ENCODE assay signal across 8 cellular contexts in the genomic region with DNA sequence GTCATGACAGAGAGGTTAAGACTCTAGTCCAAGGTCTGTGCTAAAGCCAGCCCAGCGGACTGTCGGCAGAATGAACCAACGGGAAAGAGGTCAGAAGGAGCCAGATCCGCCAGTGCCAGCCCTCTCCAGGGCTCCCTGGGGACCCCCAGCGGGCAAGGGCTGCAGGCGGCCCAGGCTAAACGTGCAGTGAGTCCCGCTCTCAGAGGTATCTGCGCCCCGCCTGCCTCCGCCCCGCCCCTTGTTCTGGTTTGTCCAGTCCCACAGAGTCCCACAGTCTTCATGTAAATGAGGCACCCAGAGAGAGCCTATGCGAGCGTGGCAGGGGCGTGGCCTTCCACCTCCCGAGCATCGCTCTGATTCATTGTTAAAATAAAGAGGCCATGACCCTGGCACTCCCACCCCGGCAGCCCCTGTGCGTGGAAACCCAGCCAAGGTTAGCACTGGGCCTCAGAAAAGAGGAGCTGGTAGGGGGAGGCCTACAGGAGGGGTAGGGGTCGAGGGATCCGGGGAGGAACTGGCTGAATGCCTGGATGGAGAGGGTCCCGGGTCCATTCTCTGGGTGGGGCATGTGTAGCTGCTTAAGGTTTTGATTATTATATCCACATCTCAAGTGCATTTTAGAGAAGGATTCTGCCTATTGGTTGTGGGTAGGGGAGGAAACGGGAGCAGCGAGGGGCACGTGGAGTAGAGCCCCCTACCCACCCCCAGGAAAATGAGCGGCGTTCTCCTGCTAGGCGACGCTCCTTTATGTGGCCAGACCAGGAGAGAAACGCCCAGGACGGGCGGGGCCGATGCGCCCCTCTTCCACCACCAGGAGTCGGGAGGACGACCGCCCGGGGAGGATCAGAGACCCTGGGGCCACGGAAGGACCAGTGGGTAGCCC. TPM values are rescaled to one million over a fixed set of nuclear protein-coding genes. Genes with fewer than 3 reads are reported as not detected.
DNase-seq lines count a peak whose midpoint lies in the region; ATAC-seq and TF ChIP-seq lines count a peak whose summit lies in the region.

A gene with protein sequence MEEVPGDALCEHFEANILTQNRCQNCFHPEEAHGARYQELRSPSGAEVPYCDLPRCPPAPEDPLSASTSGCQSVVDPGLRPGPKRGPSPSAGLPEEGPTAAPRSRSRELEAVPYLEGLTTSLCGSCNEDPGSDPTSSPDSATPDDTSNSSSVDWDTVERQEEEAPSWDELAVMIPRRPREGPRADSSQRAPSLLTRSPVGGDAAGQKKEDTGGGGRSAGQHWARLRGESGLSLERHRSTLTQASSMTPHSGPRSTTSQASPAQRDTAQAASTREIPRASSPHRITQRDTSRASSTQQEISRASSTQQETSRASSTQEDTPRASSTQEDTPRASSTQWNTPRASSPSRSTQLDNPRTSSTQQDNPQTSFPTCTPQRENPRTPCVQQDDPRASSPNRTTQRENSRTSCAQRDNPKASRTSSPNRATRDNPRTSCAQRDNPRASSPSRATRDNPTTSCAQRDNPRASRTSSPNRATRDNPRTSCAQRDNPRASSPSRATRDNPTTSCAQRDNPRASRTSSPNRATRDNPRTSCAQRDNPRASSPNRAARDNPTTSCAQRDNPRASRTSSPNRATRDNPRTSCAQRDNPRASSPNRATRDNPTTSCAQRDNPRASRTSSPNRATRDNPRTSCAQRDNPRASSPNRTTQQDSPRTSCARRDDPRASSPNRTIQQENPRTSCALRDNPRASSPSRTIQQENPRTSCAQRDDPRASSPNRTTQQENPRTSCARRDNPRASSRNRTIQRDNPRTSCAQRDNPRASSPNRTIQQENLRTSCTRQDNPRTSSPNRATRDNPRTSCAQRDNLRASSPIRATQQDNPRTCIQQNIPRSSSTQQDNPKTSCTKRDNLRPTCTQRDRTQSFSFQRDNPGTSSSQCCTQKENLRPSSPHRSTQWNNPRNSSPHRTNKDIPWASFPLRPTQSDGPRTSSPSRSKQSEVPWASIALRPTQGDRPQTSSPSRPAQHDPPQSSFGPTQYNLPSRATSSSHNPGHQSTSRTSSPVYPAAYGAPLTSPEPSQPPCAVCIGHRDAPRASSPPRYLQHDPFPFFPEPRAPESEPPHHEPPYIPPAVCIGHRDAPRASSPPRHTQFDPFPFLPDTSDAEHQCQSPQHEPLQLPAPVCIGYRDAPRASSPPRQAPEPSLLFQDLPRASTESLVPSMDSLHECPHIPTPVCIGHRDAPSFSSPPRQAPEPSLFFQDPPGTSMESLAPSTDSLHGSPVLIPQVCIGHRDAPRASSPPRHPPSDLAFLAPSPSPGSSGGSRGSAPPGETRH (N-terminal part only) (plus strand): TSS at position 392 of the 883 bp plus-strand sequence. CDS start 4,318 bp downstream, outside the sequence.

- no peaks in the 10 kb centered on the region for H4K20me1 ChIP-seq in PC-9 (ENCODE audit: insufficient read depth)

- ATAC-seq in GM19025 (IDR thresholded peaks at IDR 0.05; ENCODE audit: low read depth, unreplicated experiment) (peak; percentile 61), HG03571 (IDR thresholded peaks at IDR 0.05; ENCODE audit: unreplicated experiment) (peak; percentile 57)

- H3K27me3 ChIP-seq in ACC112 (ENCODE audit: insufficient read depth, low read length) (no peaks in the 10 kb centered on the region), PC-9 (ENCODE audit: insufficient read depth, low read depth) (no peaks in the 10 kb centered on the region), esophagus muscularis mucosa (no peaks in the 10 kb centered on the region)

- DNase-seq in PC-9 (peak; percentile 97 to 98), esophagus muscularis mucosa (ENCODE audit: extremely low spot score) (peak; percentile 98), myocyte (ENCODE audit: low read depth) (peak; percentile 97)
- peak; percentile 93 to 94 for DNase-seq in activated T-cell treated with anti-CD3 and anti-CD28 coated beads, Interleukin-2, amount 50 U/mL, for 48 hours
- peak; percentile 78 for DNase-seq in stimulated activated CD8-positive, alpha-beta memory T cell treated with anti-CD3 and anti-CD28 coated beads, Interleukin-7, amount 100 ng/mL, for 24 hours (ENCODE audit: low read depth)

- no peaks in the 10 kb centered on the region for H3K79me2 ChIP-seq in ACC112 (ENCODE audit: control insufficient read depth, insufficient read depth, low read length, unreplicated experiment)
- no peaks in the 10 kb centered on the region for H3K79me2 ChIP-seq in PC-9 (ENCODE audit: low read depth)

- no peak for TF ChIP-seq EP300 in esophagus muscularis mucosa (IDR thresholded peaks at IDR 0.05)

- H3K9me2 ChIP-seq in PC-9 (ENCODE audit: insufficient read depth), result no peaks in the 10 kb centered on the region

- H3K27ac ChIP-seq in ACC112 (ENCODE audit: low read depth, low read length) (no peak within 1 kb of the TSS), PC-9 (0 out of 2 replicates have a peak within 1 kb of the TSS, but pooled peaks have one; percentile 1), esophagus muscularis mucosa (replicated peaks in 1 of 4) (peak within 1 kb of the TSS in 2 of 4 donors; percentile 10 to 34)

- H3K4me1 ChIP-seq in ACC112 (ENCODE audit: control insufficient read depth, insufficient read depth, low read length, unreplicated experiment) (peaks cover 11% of the 10 kb centered on the region), PC-9 (replicated peaks; ENCODE audit: insufficient read depth) (peaks cover 17% of the 10 kb centered on the region), esophagus muscularis mucosa (peaks cover 11 to 20% (median 17%) of the 10 kb centered on the region in 4 donors)

- CTCF ChIA-PET in PC-9 (lab: Charles Lee), result interaction anchor here (0.7 kb wide), 1 partner anchor 87 kb away, joined by 4 read pairs; no protein-coding TSS in a partner anchor

- no TSS peak for BruUV-seq in PC-9 (replicated peaks; lab: Mats Ljungman, UMichigan)

- peaks cover 33% of the 10 kb centered on the region for H3F3A ChIP-seq in PC-9 (ENCODE audit: insufficient read depth, low read depth)

- H3K4me3 ChIP-seq in ACC112 (ENCODE audit: low read depth, low read length) (peak within 1 kb of the TSS; percentile 68), PC-9 (no peak within 1 kb of the TSS; the same call in 1 of the 2 replicates), esophagus muscularis mucosa (peak within 1 kb of the TSS; percentile 32 to 44 (median 37))

- intact Hi-C loops in PC-9 (cut with micrococcal nuclease; ENCODE audit: unreplicated experiment), result loop anchor here (2.0 kb wide), 2 partner anchors 16 to 46 kb away; no protein-coding TSS in a partner anchor
- intact Hi-C loops in esophagus muscularis mucosa (cut with DNase I), result no loop called here

- H3K36me3 ChIP-seq in ACC112 (ENCODE audit: insufficient read depth, low read length) (no peaks in the 10 kb centered on the region), PC-9 (ENCODE audit: low read depth) (peaks cover 9% of the 10 kb centered on the region), esophagus muscularis mucosa (peaks cover 9 to 29% (median 25%) of the 10 kb centered on the region in 4 donors)

- TF ChIP-seq CTCF in PC-9 (conservative IDR thresholded peaks at IDR 0.05) (peak; percentile 61; the same call in 1 of the 2 replicates), esophagus muscularis mucosa (IDR thresholded peaks at IDR 0.05) (peak; percentile 23 to 52 (median 41))

- 19% methylated on average over 29 of the region's 39 CpGs for WGBS in esophagus muscularis mucosa

- H3K4me2 ChIP-seq in PC-9, result peak within 1 kb of the TSS; percentile 71

- TF ChIP-seq POLR2A in esophagus muscularis mucosa (IDR thresholded peaks at IDR 0.05; ENCODE audit: low read depth), result no peak

- H3K9me3 ChIP-seq in PC-9 (ENCODE audit: insufficient read depth, low read depth) (no peaks in the 10 kb centered on the region), esophagus muscularis mucosa (no peaks in the 10 kb centered on the region)

- H2AFZ ChIP-seq in ACC112 (ENCODE audit: low read length, unreplicated experiment) (no peak within 1 kb of the TSS), PC-9 (no peak within 1 kb of the TSS)

- POLR2A ChIA-PET in PC-9 (lab: Charles Lee; ENCODE audit: unreplicated experiment), result no interaction called here

RNA-seq across cellular contexts. Expression of the gene that starts here (rescaled TPM):
- total RNA-seq in PC-9 (2021) (170 and 172 TPM in 2 replicates), esophagus muscularis mucosa (100 to 1,000 TPM; 150 to 208 (median 182) TPM), myocyte (26.6 and 33.0 TPM in 2 replicates)
- 69.5 TPM for polyA plus RNA-seq in myocyte (2012)
